ENCODE assay signal across 8 cellular contexts in the genomic region with DNA sequence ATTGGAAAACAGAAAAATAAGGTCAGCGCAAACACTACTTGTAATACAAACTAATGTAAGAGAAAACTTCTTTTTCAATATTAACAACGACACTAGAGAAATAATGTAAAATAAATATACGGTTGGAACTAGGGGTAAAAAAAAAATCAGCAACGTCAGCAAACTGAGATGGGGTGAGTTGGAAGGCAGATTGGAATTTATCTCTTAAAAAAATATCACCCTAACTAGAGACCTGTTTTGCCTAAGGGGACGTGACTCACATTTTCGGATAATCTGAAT. TPM values are rescaled to one million over a fixed set of nuclear protein-coding genes. Genes with fewer than 3 reads are reported as not detected.
DNase-seq lines count a peak whose midpoint lies in the region; ATAC-seq, FAIRE-seq and TF ChIP-seq lines count a peak whose summit lies in the region.

No MANE protein-coding gene starts in this region.

- no peak overlapping the region for H3K18ac ChIP-seq in H1 (ENCODE audit: extremely low read depth, low read length)

- peak overlapping the region; percentile 80 to 82 for H3K4me2 ChIP-seq in H1 (ENCODE audit: insufficient read depth in 1 of 2, low read depth in 2 of 2, low read length in 2 of 2)

- no peak overlapping the region for H3K56ac ChIP-seq in H1 (replicated peaks; ENCODE audit: insufficient read length, low read depth, low read length)

- no peak overlapping the region for H3K23ac ChIP-seq in H1 (ENCODE audit: insufficient read length)

- CTCF ChIA-PET in CD4-positive, alpha-beta T cell (lab: Charles Lee), result interaction anchor here (0.7 kb wide), 1 partner anchor 50 kb away, joined by 3 read pairs; no protein-coding TSS in a partner anchor
- CTCF ChIA-PET in H1 (lab: Charles Lee; ENCODE audit: partially characterized antibody), result no interaction called here

- no peak overlapping the region for H3K4ac ChIP-seq in H1 (replicated peaks; ENCODE audit: insufficient read length, low read depth, low read length)

- TF ChIP-seq POLR2A in H1 (IDR thresholded peaks at IDR 0.05; ENCODE audit: control extremely low read depth in 1 of 2, low read depth in 2 of 2, low read length in 2 of 2), result no peak

- peak overlapping the region; percentile 95 for H3K4me3 Mint-ChIP-seq in CD4-positive, alpha-beta T cell
- peak overlapping the region; percentile 99 for H3K4me3 Mint-ChIP-seq in neural crest cell

- no peak overlapping the region for H4K91ac ChIP-seq in H1 (replicated peaks; ENCODE audit: insufficient read length, low read length)

- peaks cover 19% of the 10 kb centered on the region for H3K4me1 Mint-ChIP-seq in CD4-positive, alpha-beta T cell (ENCODE audit: low read depth)
- H3K4me1 Mint-ChIP-seq in neural crest cell, result peaks cover 27% of the 10 kb centered on the region

- no peak overlapping the region for H2BK20ac ChIP-seq in H1 (ENCODE audit: low read length)

- H3K27ac Mint-ChIP-seq in CD4-positive, alpha-beta T cell, result no peak overlapping the region
- H3K27ac Mint-ChIP-seq in neural crest cell (ENCODE audit: unreplicated experiment), result no peak overlapping the region

- TF ChIP-seq EP300 in H1 (IDR thresholded peaks at IDR 0.05; ENCODE audit: borderline replicate concordance in 1 of 2, low read depth in 2 of 2, low read length in 2 of 2), result no peak

- H3K9me3 Mint-ChIP-seq in CD4-positive, alpha-beta T cell, result no peaks in the 10 kb centered on the region
- H3K9me3 Mint-ChIP-seq in neural crest cell, result no peaks in the 10 kb centered on the region

- H3K36me3 Mint-ChIP-seq in CD4-positive, alpha-beta T cell (ENCODE audit: low read depth), result peaks cover 7% of the 10 kb centered on the region
- no peaks in the 10 kb centered on the region for H3K36me3 Mint-ChIP-seq in neural crest cell (ENCODE audit: low read depth)

- no peak overlapping the region for H3K27ac ChIP-seq in CD4-positive, alpha-beta T cell (ENCODE audit: low read depth, low read length)
- 0 out of 2 replicates have a peak overlapping the region, but pooled peaks have one; percentile 84 for H3K27ac ChIP-seq in H1 (ENCODE audit: low read depth, low read length)

- intact Hi-C loops in CD4-positive, alpha-beta T cell (cut with DNase I, micrococcal nuclease), result loop anchor here (5.0 to 10.0 kb wide), 2 partner anchors 48 to 130 kb away; no protein-coding TSS in a partner anchor

- ATAC-seq in CD4-positive, alpha-beta T cell (ENCODE audit: poor library complexity), result no peak
- no peak for ATAC-seq in HG02610 (IDR thresholded peaks at IDR 0.05; ENCODE audit: unreplicated experiment)

- POLR2A ChIA-PET in CD4-positive, alpha-beta T cell (lab: Charles Lee), result no interaction called here
- POLR2A ChIA-PET in H1 (lab: Charles Lee; ENCODE audit: partially characterized antibody), result interaction anchor here (0.6 to 1.8 kb wide), 2 partner anchors 59 to 68 kb away, joined by 3 to 6 read pairs; no protein-coding TSS in a partner anchor

- no peak overlapping the region for H2BK12ac ChIP-seq in H1 (ENCODE audit: low read depth, low read length)

- TF ChIP-seq RAD21 in H1 (IDR thresholded peaks at IDR 0.05 in 1 of 2, conservative IDR thresholded peaks at IDR 0.05 in 1 of 2; ENCODE audit: low read depth in 2 of 2, low read length in 2 of 2), result no peak

- H3K14ac ChIP-seq in H1 (ENCODE audit: insufficient read length), result no peak overlapping the region

- H3K36me3 ChIP-seq in NT2/D1 (ENCODE audit: insufficient read depth, insufficient read length, low read length), result peaks cover 5% of the 10 kb centered on the region
- H3K36me3 ChIP-seq in H1 (ENCODE audit: control insufficient read depth in 2 of 4, insufficient read depth in 4 of 4, low read length in 3 of 4), result no peaks in the 10 kb centered on the region

- H3K23me2 ChIP-seq in H1 (ENCODE audit: low read depth, low read length), result peaks cover 15% of the 10 kb centered on the region

- no peak overlapping the region for H2BK15ac ChIP-seq in H1 (ENCODE audit: low read length)

- no peak overlapping the region for H4K8ac ChIP-seq in H1 (ENCODE audit: extremely low read depth, insufficient read depth, low read length)

- H3K4me3 ChIP-seq in NT2/D1 (ENCODE audit: insufficient read length, low read depth), result peak overlapping the region; percentile 70
- peak overlapping the region; percentile 83 to 87 (median 85) for H3K4me3 ChIP-seq in H1 (ENCODE audit: extremely low read depth in 1 of 4, insufficient read depth in 2 of 4, low read depth in 3 of 4, low read length in 4 of 4)

- peaks cover 0 to 14% of the 10 kb centered on the region in 2 experiments; a peak in 3 of 4 replicates for H3K79me2 ChIP-seq in H1 (ENCODE audit: control insufficient read depth in 1 of 2, insufficient read depth in 2 of 2, low read length in 2 of 2)

- no peaks in the 10 kb centered on the region for H3K27me3 ChIP-seq in CD4-positive, alpha-beta T cell (ENCODE audit: control insufficient read depth, insufficient read depth, low read length)
- H3K27me3 ChIP-seq in NT2/D1 (ENCODE audit: insufficient read depth, insufficient read length), result peaks cover 5% of the 10 kb centered on the region
- no peaks in the 10 kb centered on the region; a peak in 1 of 7 replicates for H3K27me3 ChIP-seq in H1 (replicated peaks in 1 of 4; ENCODE audit: control insufficient read depth in 3 of 4, extremely low read depth in 1 of 4, insufficient read depth in 3 of 4, low read length in 3 of 4)

- H3K27me3 Mint-ChIP-seq in CD4-positive, alpha-beta T cell, result peaks cover 36% of the 10 kb centered on the region
- H3K27me3 Mint-ChIP-seq in neural crest cell (ENCODE audit: low read depth), result no peaks in the 10 kb centered on the region

- no peak overlapping the region for H2BK120ac ChIP-seq in H1 (replicated peaks; ENCODE audit: low read depth, low read length)

- H2AK5ac ChIP-seq in H1 (ENCODE audit: low read depth, low read length), result no peak overlapping the region

- no peak for TF ChIP-seq CTCF in CD4-positive, alpha-beta T cell (IDR thresholded peaks at IDR 0.05)
- no peak for TF ChIP-seq CTCF in H1 (IDR thresholded peaks at IDR 0.05; ENCODE audit: control extremely low read depth in 1 of 3, insufficient read depth in 1 of 3, low read depth in 1 of 3, low read length in 3 of 3)
- TF ChIP-seq CTCF in neural crest cell (conservative IDR thresholded peaks at IDR 0.05), result no peak

- H3K79me1 ChIP-seq in H1 (ENCODE audit: low read depth, low read length), result no peaks in the 10 kb centered on the region; the same call in 1 of the 2 replicates

- peak overlapping the region; percentile 85 for H4K5ac ChIP-seq in H1 (ENCODE audit: insufficient read length, low read depth, low read length)

- DNase-seq in CD4-positive, alpha-beta T cell, result no peak
- DNase-seq in NT2/D1 (ENCODE audit: low read depth, low spot score) (no peak), H1 (ENCODE audit: low read depth in 1 of 2, low spot score in 2 of 2) (no peak), neural crest cell (ENCODE audit: low read depth, low spot score) (no peak), NCI-H82 treated with DMSO at 0.1 percent for 48 hours (lab: John Stamatoyannopoulos, UW; ENCODE audit: unreplicated experiment) (no peak), NCI-H2107 (lab: John Stamatoyannopoulos, UW) (no peak), DMS153 treated with DMSO at 0.1 percent for 48 hours (lab: John Stamatoyannopoulos, UW; ENCODE audit: unreplicated experiment) (no peak)

- H2BK5ac ChIP-seq in H1 (ENCODE audit: low read depth, low read length), result no peak overlapping the region

- H3K9me3 ChIP-seq in CD4-positive, alpha-beta T cell (ENCODE audit: control insufficient read depth, low read length), result no peaks in the 10 kb centered on the region
- no peaks in the 10 kb centered on the region for H3K9me3 ChIP-seq in NT2/D1 (ENCODE audit: insufficient read depth, low read length)
- H3K9me3 ChIP-seq in H1 (ENCODE audit: insufficient read depth in 2 of 2, low read depth in 1 of 2, low read length in 1 of 2), result no peaks in the 10 kb centered on the region

- no peaks in the 10 kb centered on the region for H4K20me1 ChIP-seq in H1 (replicated peaks in 1 of 2; ENCODE audit: control insufficient read depth in 1 of 2, insufficient read depth in 2 of 2, low read length in 2 of 2)

- peak overlapping the region; percentile 85 for H3K9ac ChIP-seq in NT2/D1 (ENCODE audit: insufficient read length, low read depth)
- peak overlapping the region; percentile 37 to 84 (median 78); a peak in 6 of 7 replicates for H3K9ac ChIP-seq in H1 (replicated peaks in 1 of 4; ENCODE audit: extremely low read depth in 1 of 4, low read depth in 3 of 4, low read length in 3 of 4)

- no peak for FAIRE-seq in H1 (lab: Jason Lieb, UNC)

- 4% methylated on average over 6 of the region's 6 CpGs; no CpG with 5 or more reads in 1 of the 2 experiments for whole genome bisulfite sequencing in H1 (ENCODE audit: extremely low coverage in 1 of 2, insufficient coverage in 1 of 2, insufficient read length in 1 of 2, insufficient replicate concordance in 2 of 2, low coverage in 1 of 2, low lambda C conversion rate in 2 of 2, missing lambda C conversion rate in 1 of 2), 2 experiments

- H2AFZ ChIP-seq in H1 (ENCODE audit: low read length), result no peak overlapping the region; the same call in 1 of the 2 replicates

- H3K4me1 ChIP-seq in NT2/D1 (ENCODE audit: insufficient read depth, insufficient read length) (no peaks in the 10 kb centered on the region), H1 (replicated peaks in 1 of 4; ENCODE audit: control insufficient read depth in 3 of 4, insufficient read depth in 4 of 4, low read length in 3 of 4) (peaks cover 0 to 9% (median 4%) of the 10 kb centered on the region in 4 experiments; a peak in 2 of 7 replicates)

TF ChIP-seq in H1, 55 proteins besides CTCF, POLR2A, EP300 and RAD21:
- TF ChIP-seq MAFK (IDR thresholded peaks at IDR 0.05; ENCODE audit: low read depth, low read length) (peak; percentile 95), SIN3A (conservative IDR thresholded peaks at IDR 0.05 in 1 of 2, IDR thresholded peaks at IDR 0.05 in 1 of 2; ENCODE audit: low read depth in 1 of 2, low read length in 2 of 2) (no peak), JUND (IDR thresholded peaks at IDR 0.05; ENCODE audit: low read length) (no peak), CBX5 (IDR thresholded peaks at IDR 0.05; ENCODE audit: low read depth, low read length) (no peak), TCF12 (IDR thresholded peaks at IDR 0.05; ENCODE audit: low read depth, low read length) (no peak)

RNA-seq across cellular contexts. Expression of a gene that starts 0.7 kb away (rescaled TPM):
- total RNA-seq in CD4-positive, alpha-beta T cell, result 100 to 1,000 TPM; 143 to 153 TPM
- total RNA-seq in H1 (2021; fragmentation: NEBNext Ultra II Directional; extraction: Animal tissue kit (Norgen Biotek cat#: 25700)), result 91.2 and 112 TPM in 2 replicates
- 21.8 and 25.0 TPM in 2 replicates for polyA plus RNA-seq in H1 (2011; rRNA removed)
- 30.4 TPM for polyA plus RNA-seq in H1 (2011; cell fraction: cytosol; rRNA removed)
- polyA plus RNA-seq in H1 (2011; cell fraction: nucleus; rRNA removed), result 45.8 TPM
- 34.7 to 45.5 TPM (median 41.2 TPM) in 4 replicates for polyA plus RNA-seq in H1 (2012, experiment 1 of 2)
- 1.9 TPM for polyA plus RNA-seq in H1 (2012, experiment 2 of 2)
- polyA plus RNA-seq in H1 (2013, experiment 1 of 2), result 37.2 TPM
- polyA plus RNA-seq in H1 (2013, experiment 2 of 2), result 37.2 TPM
- polyA minus RNA-seq in H1 (2011; rRNA and poly(A)+ RNA removed), result 85.4 and 136 TPM in 2 replicates
- 81.0 TPM for polyA minus RNA-seq in H1 (2011; cell fraction: cytosol; rRNA and poly(A)+ RNA removed)
- polyA minus RNA-seq in H1 (2011; cell fraction: nucleus; rRNA and poly(A)+ RNA removed), result 206 TPM
- total RNA-seq in neural crest cell, result 74.0 and 76.8 TPM in 2 replicates
